In genomic region chr11:46389450-46390330, GRCh38 we compare ENCODE assay signal across 7 cellular contexts.
DNase-seq lines count a peak whose midpoint lies in the region; ATAC-seq and TF ChIP-seq lines count a peak whose summit lies in the region.

No MANE protein-coding gene starts in this region.

- H3K27ac ChIP-seq in subcutaneous abdominal adipose tissue (ENCODE audit: low read depth, low read length) = no peak overlapping the region

- peaks cover 0 to 42% (median 35%) of the 10 kb centered on the region in 5 donors for H3K4me1 ChIP-seq in subcutaneous abdominal adipose tissue (ENCODE audit: control insufficient read depth in 5 of 5, insufficient read depth in 5 of 5, low read length in 5 of 5)

- peaks cover 28 to 53% (median 43%) of the 10 kb centered on the region in 5 donors for H3K27me3 ChIP-seq in subcutaneous abdominal adipose tissue (ENCODE audit: control insufficient read depth in 5 of 5, insufficient read depth in 4 of 5, low read length in 5 of 5)

- peak; percentile 79 for DNase-seq in NCI-H345 (lab: John Stamatoyannopoulos, UW)
- DNase-seq in activated CD4-positive, alpha-beta T cell treated with anti-CD3 and anti-CD28 coated beads, Interleukin-2, amount 50 U/mL, for 1 hour = peak; percentile 33
- DNase-seq in epithelial cell of esophagus (ENCODE audit: low read depth) = peak; percentile 72
- peak; percentile 55 for DNase-seq in middle frontal gyrus (ENCODE audit: extremely low spot score, low spot score)

- H3K36me3 ChIP-seq in subcutaneous abdominal adipose tissue (ENCODE audit: control insufficient read depth in 5 of 5, insufficient read depth in 5 of 5, low read length in 5 of 5) = no peaks in the 10 kb centered on the region

- H3K9ac ChIP-seq in subcutaneous abdominal adipose tissue (ENCODE audit: low read length in 5 of 5) = no peak overlapping the region

- peak; percentile 41 for ATAC-seq in HG02623 (IDR thresholded peaks at IDR 0.05; ENCODE audit: unreplicated experiment)

- peak; percentile 81 for TF ChIP-seq CTCF in GM12872 (IDR thresholded peaks at IDR 0.05; ENCODE audit: insufficient read depth, low read depth, low read length)
- peak; percentile 68 for TF ChIP-seq CTCF in epithelial cell of esophagus (IDR thresholded peaks at IDR 0.05; ENCODE audit: insufficient read depth, low read depth, low read length, missing control alignments)

- H3K4me3 ChIP-seq in epithelial cell of esophagus (ENCODE audit: low read length) = peak overlapping the region; percentile 37
- H3K4me3 ChIP-seq in subcutaneous abdominal adipose tissue (ENCODE audit: low read depth in 1 of 5, low read length in 5 of 5) = peak overlapping the region in 4 of 5 donors; percentile 51 to 72 (median 63)

- no peaks in the 10 kb centered on the region for H3K9me3 ChIP-seq in subcutaneous abdominal adipose tissue (ENCODE audit: control insufficient read depth in 5 of 5, low read length in 5 of 5)
